8 cellular contexts compared by ENCODE assay signal in genomic region chr2:236180831-236181453, GRCh38. TPM values are rescaled to one million over a fixed set of nuclear protein-coding genes. Genes with fewer than 3 reads are reported as not detected.
DNase-seq lines count a peak whose midpoint lies in the region; ATAC-seq and TF ChIP-seq lines count a peak whose summit lies in the region.

No MANE protein-coding gene starts in this region.

- H3K4ac ChIP-seq in mesendoderm (ENCODE audit: low read depth, low read length): no peak overlapping the region

- no peak overlapping the region for H3K18ac ChIP-seq in mesendoderm (ENCODE audit: low read length)

- H3K9ac ChIP-seq in Loucy (ENCODE audit: low read depth, low read length, poor library complexity, severe bottlenecking): no peak overlapping the region
- no peak overlapping the region for H3K9ac ChIP-seq in mesendoderm (ENCODE audit: low read length)

- no CpG with 5 or more reads among the region's 9 CpGs for WGBS in mesendoderm (ENCODE audit: extremely low coverage, insufficient coverage, low lambda C conversion rate)

- no peak overlapping the region for H4K8ac ChIP-seq in mesendoderm (ENCODE audit: low read depth, low read length)

- H3K4me3 ChIP-seq in Loucy (ENCODE audit: low read length, poor library complexity, severe bottlenecking) (no peak overlapping the region), coronary artery (no peak overlapping the region), mesendoderm (ENCODE audit: low read length) (no peak overlapping the region)

- H3K23ac ChIP-seq in mesendoderm (ENCODE audit: low read length): no peak overlapping the region

- H2AFZ ChIP-seq in Loucy (ENCODE audit: low read length): no peak overlapping the region

- DNase-seq in NCI-H1417 (lab: John Stamatoyannopoulos, UW) (peak; percentile 20 to 78 (median 23)), NCI-H1417 treated with DMSO at 0.1 percent for 48 hours (lab: John Stamatoyannopoulos, UW) (no peak), SHP77 treated with DMSO at 0.1 percent for 48 hours (lab: John Stamatoyannopoulos, UW) (peak; percentile 53), coronary artery (ENCODE audit: low spot score) (peak; percentile 19), mesendoderm (peak; percentile 84), GM19238 (ENCODE audit: insufficient read length, low spot score) (no peak)

- no peak for ATAC-seq in GM19035 (IDR thresholded peaks at IDR 0.05; ENCODE audit: unreplicated experiment)

- H3K4me2 ChIP-seq in Loucy (ENCODE audit: low read depth, low read length, poor library complexity, severe bottlenecking): no peak overlapping the region
- no peak overlapping the region for H3K4me2 ChIP-seq in mesendoderm (ENCODE audit: low read length)

- no peak overlapping the region for H4K5ac ChIP-seq in mesendoderm (ENCODE audit: low read length)

- H3K27me3 ChIP-seq in Loucy (ENCODE audit: insufficient read depth, low read length, poor library complexity, severe bottlenecking) (no peaks in the 10 kb centered on the region), mesendoderm (ENCODE audit: insufficient read depth, low read length, poor library complexity) (peaks cover 12% of the 10 kb centered on the region)

- H3K56ac ChIP-seq in mesendoderm (ENCODE audit: low read length): no peak overlapping the region

- peaks cover 7% of the 10 kb centered on the region; the same call in 1 of the 2 replicates for H3K9me3 ChIP-seq in Loucy (ENCODE audit: insufficient read depth, low read depth, low read length)

- H3K4me1 ChIP-seq in Loucy (ENCODE audit: insufficient read depth, low read length, poor library complexity, severe bottlenecking) (no peaks in the 10 kb centered on the region), mesendoderm (ENCODE audit: control insufficient read depth, low read depth, low read length) (no peaks in the 10 kb centered on the region)

- no peaks in the 10 kb centered on the region for H3F3A ChIP-seq in Loucy (ENCODE audit: low read depth)

- H3K9me2 ChIP-seq in Loucy (replicated peaks; ENCODE audit: low read depth, low read length): no peaks in the 10 kb centered on the region

- no peaks in the 10 kb centered on the region for H4K20me1 ChIP-seq in Loucy (ENCODE audit: insufficient read depth, low read length, poor library complexity, severe bottlenecking)

- no peak overlapping the region for H2BK15ac ChIP-seq in mesendoderm (replicated peaks; ENCODE audit: low read depth)

- no peak overlapping the region for H2BK120ac ChIP-seq in mesendoderm (ENCODE audit: low read depth, low read length)

- H2AK5ac ChIP-seq in mesendoderm (ENCODE audit: low read length): no peak overlapping the region

- H3K36me3 ChIP-seq in Loucy (ENCODE audit: insufficient read depth, low read length): no peaks in the 10 kb centered on the region
- H3K36me3 ChIP-seq in mesendoderm (ENCODE audit: control insufficient read depth, insufficient read depth, low read length): no peaks in the 10 kb centered on the region

- TF ChIP-seq CTCF in Loucy (conservative IDR thresholded peaks at IDR 0.05; ENCODE audit: low read length) (peak; percentile 84), coronary artery (IDR thresholded peaks at IDR 0.05) (no peak)

- H3K79me2 ChIP-seq in Loucy (ENCODE audit: insufficient read depth, low read length) (no peaks in the 10 kb centered on the region), mesendoderm (ENCODE audit: control insufficient read depth, insufficient read depth, low read length) (no peaks in the 10 kb centered on the region)

- H2BK5ac ChIP-seq in mesendoderm (ENCODE audit: low read length): no peak overlapping the region

- H3K79me1 ChIP-seq in mesendoderm (ENCODE audit: low read length): no peaks in the 10 kb centered on the region

- H3K27ac ChIP-seq in coronary artery (no peak overlapping the region), mesendoderm (ENCODE audit: low read depth, low read length) (no peak overlapping the region)

RNA-seq across cellular contexts. Expression of gene GBX2, which starts 12.8 kb away (rescaled TPM):
- polyA plus RNA-seq in mesendoderm (2013, experiment 1 of 2): 1.2 TPM
- 1.3 TPM for polyA plus RNA-seq in mesendoderm (2013, experiment 2 of 2)

Comparison
In these comparisons a context has a peak if more than half of its experiments do, and no peak if none do; other contexts are left out.
1. DNase-seq: peak in NCI-H1417 (3 of 3), SHP77 treated with DMSO at 0.1 percent for 48 hours (single experiment), coronary artery (single experiment) and mesendoderm (single experiment); none in NCI-H1417 treated with DMSO at 0.1 percent for 48 hours (single experiment) and GM19238 (single experiment).